Comparison of ENCODE assay signal across 18 cellular contexts in genomic region chr15:80957976-80958375, GRCh38. TPM values are rescaled to one million over a fixed set of nuclear protein-coding genes. Genes with fewer than 3 reads are reported as not detected.
DNase-seq lines count a peak whose midpoint lies in the region; ATAC-seq and TF ChIP-seq lines count a peak whose summit lies in the region.
"Had no signal": no experiment of that assay in that cellular context is flagged by ENCODE, and none has a peak within 500 bp of the region (broad histone marks: within the 10 kb centered on the region; RNA-seq: fewer than 3 reads in every experiment).

No MANE protein-coding gene starts in this region.

- no peaks in the 10 kb centered on the region for H3K9me2 ChIP-seq in GM23338 (ENCODE audit: insufficient read depth)

- H3K4me1 ChIP-seq in GM23338 (ENCODE audit: insufficient read depth) (peaks cover 12% of the 10 kb centered on the region), RWPE2 (ENCODE audit: insufficient read depth, poor library complexity, severe bottlenecking) (peaks cover 44% of the 10 kb centered on the region)
- H3K4me1 ChIP-seq: BE2C had no signal

- no peaks in the 10 kb centered on the region for H3F3A ChIP-seq in GM23338 (replicated peaks; ENCODE audit: low read depth)

- H3K4me3 Mint-ChIP-seq in GM23338: no peak overlapping the region
- H3K4me3 Mint-ChIP-seq: CD4-positive, CD25-positive, alpha-beta regulatory T cell had no signal

- H2AFZ ChIP-seq in GM23338: no peak overlapping the region

- no peaks in the 10 kb centered on the region for H3K9me3 Mint-ChIP-seq in GM23338

- H3K9me3 ChIP-seq in RWPE2 (ENCODE audit: severe bottlenecking): no peaks in the 10 kb centered on the region
- H3K9me3 ChIP-seq: BE2C, SJSA1 had no signal

- TF ChIP-seq CTCF in GM23338 (conservative IDR thresholded peaks at IDR 0.05; ENCODE audit: low read depth in 2 of 2) (no peak), RWPE2 (IDR thresholded peaks at IDR 0.05; ENCODE audit: poor library complexity, severe bottlenecking) (no peak)

- H3K4me1 Mint-ChIP-seq in GM23338: peaks cover 35% of the 10 kb centered on the region

- no peaks in the 10 kb centered on the region; the same call in 1 of the 2 replicates for H3K36me3 ChIP-seq in GM23338 (ENCODE audit: insufficient read depth)
- peaks cover 11% of the 10 kb centered on the region; the same call in 1 of the 2 replicates for H3K36me3 ChIP-seq in RWPE2 (ENCODE audit: low read depth)
- H3K36me3 ChIP-seq: SJSA1 had no signal

- no peaks in the 10 kb centered on the region; the same call in 1 of the 2 replicates for H4K20me1 ChIP-seq in GM23338 (replicated peaks; ENCODE audit: insufficient read depth)

- ATAC-seq in GM23338 (no peak), RWPE2 (ENCODE audit: low read depth) (no peak; the same call in 2 of the 3 replicates), GM21528 (IDR thresholded peaks at IDR 0.05; ENCODE audit: low FRiP score, unreplicated experiment) (no peak), HG03354 (IDR thresholded peaks at IDR 0.05; ENCODE audit: poor library complexity, severe bottlenecking, unreplicated experiment) (no peak)
- ATAC-seq: K562, Panc1 had no signal

- 0 out of 2 replicates have a peak overlapping the region, but pooled peaks have one; percentile 46 for H3K27ac Mint-ChIP-seq in GM23338

- H3K79me2 ChIP-seq in GM23338 (replicated peaks; ENCODE audit: insufficient read depth): no peaks in the 10 kb centered on the region; the same call in 1 of the 2 replicates

- H3K27me3 Mint-ChIP-seq in GM23338 (ENCODE audit: insufficient read depth, low read depth, poor library complexity): peaks cover 10% of the 10 kb centered on the region
- H3K27me3 Mint-ChIP-seq: CD4-positive, CD25-positive, alpha-beta regulatory T cell had no signal

- no peak for DNase-seq in GM23338 (ENCODE audit: low spot score)
- no peak for DNase-seq in RWPE2 (ENCODE audit: low spot score)
- DNase-seq in fibroblast of peridontal ligament (ENCODE audit: extremely low read depth): peak; percentile 25
- peak; percentile 67 for DNase-seq in putamen (ENCODE audit: low spot score)
- DNase-seq in AML-193 (lab: John Stamatoyannopoulos, UW): no peak
- DNase-seq: BE2C; CD4-positive, CD25-positive, alpha-beta regulatory T cell; EL; GF-D8; H7; NCI-H1105; NCI-H2029 treated with DMSO at 0.1 percent for 48 hours; NCI-H345 had no signal

- H3K27ac ChIP-seq in GM23338 (ENCODE audit: low read depth) (no peak overlapping the region), RWPE2 (ENCODE audit: poor library complexity, severe bottlenecking) (peak overlapping the region; percentile 41)
- H3K27ac ChIP-seq: SJSA1 had no signal

- H3K4me3 ChIP-seq in GM23338 (no peak overlapping the region), RWPE2 (ENCODE audit: severe bottlenecking) (no peak overlapping the region)
- H3K4me3 ChIP-seq: K562, SJSA1 had no signal

- no peaks in the 10 kb centered on the region for H3K27me3 ChIP-seq in GM23338 (ENCODE audit: insufficient read depth)
- no peaks in the 10 kb centered on the region for H3K27me3 ChIP-seq in RWPE2 (ENCODE audit: insufficient read depth, poor library complexity, severe bottlenecking)
- H3K27me3 ChIP-seq: BE2C, SJSA1 had no signal

- H3K4me2 ChIP-seq in GM23338: no peak overlapping the region

- H3K36me3 Mint-ChIP-seq in GM23338 (ENCODE audit: low read depth): peaks cover 26% of the 10 kb centered on the region

TF ChIP-seq in GM23338, 12 proteins besides CTCF, POLR2A, EP300 and RAD21 (continues in another document):
- TF ChIP-seq, protein P1, sequence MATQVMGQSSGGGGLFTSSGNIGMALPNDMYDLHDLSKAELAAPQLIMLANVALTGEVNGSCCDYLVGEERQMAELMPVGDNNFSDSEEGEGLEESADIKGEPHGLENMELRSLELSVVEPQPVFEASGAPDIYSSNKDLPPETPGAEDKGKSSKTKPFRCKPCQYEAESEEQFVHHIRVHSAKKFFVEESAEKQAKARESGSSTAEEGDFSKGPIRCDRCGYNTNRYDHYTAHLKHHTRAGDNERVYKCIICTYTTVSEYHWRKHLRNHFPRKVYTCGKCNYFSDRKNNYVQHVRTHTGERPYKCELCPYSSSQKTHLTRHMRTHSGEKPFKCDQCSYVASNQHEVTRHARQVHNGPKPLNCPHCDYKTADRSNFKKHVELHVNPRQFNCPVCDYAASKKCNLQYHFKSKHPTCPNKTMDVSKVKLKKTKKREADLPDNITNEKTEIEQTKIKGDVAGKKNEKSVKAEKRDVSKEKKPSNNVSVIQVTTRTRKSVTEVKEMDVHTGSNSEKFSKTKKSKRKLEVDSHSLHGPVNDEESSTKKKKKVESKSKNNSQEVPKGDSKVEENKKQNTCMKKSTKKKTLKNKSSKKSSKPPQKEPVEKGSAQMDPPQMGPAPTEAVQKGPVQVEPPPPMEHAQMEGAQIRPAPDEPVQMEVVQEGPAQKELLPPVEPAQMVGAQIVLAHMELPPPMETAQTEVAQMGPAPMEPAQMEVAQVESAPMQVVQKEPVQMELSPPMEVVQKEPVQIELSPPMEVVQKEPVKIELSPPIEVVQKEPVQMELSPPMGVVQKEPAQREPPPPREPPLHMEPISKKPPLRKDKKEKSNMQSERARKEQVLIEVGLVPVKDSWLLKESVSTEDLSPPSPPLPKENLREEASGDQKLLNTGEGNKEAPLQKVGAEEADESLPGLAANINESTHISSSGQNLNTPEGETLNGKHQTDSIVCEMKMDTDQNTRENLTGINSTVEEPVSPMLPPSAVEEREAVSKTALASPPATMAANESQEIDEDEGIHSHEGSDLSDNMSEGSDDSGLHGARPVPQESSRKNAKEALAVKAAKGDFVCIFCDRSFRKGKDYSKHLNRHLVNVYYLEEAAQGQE (IDR thresholded peaks at IDR 0.05; ENCODE audit: unreplicated experiment): no peak
- TF ChIP-seq ZNF114 (CRISPR knock-in tag; IDR thresholded peaks at IDR 0.05) (no peak), ETS1 (IDR thresholded peaks at IDR 0.05) (no peak), NANOG (IDR thresholded peaks at IDR 0.05; ENCODE audit: borderline replicate concordance) (no peak), CREB1 (CRISPR knock-in tag; IDR thresholded peaks at IDR 0.05; ENCODE audit: low read depth) (no peak), STAT1 (IDR thresholded peaks at IDR 0.05; ENCODE audit: unreplicated experiment) (no peak), ZNF331 (CRISPR knock-in tag; IDR thresholded peaks at IDR 0.05; ENCODE audit: low read depth) (no peak), POLR2AphosphoS5 (IDR thresholded peaks at IDR 0.05; ENCODE audit: low read depth) (no peak)

RNA-seq across cellular contexts. Expression of gene MESD, which starts 31.6 kb away (rescaled TPM):
- total RNA-seq in GM23338 (2014; rRNA removed; shearing (Covaris generic)): 21.1 and 25.6 TPM in 2 replicates
- 47.9 and 52.7 TPM in 2 replicates for polyA plus RNA-seq in GM23338 (2016; fragmentation: Nextera tagmentation; extraction: Ambion mirVana)

RNA-seq across cellular contexts. Expression of gene TLNRD1, which starts 42.7 kb away (rescaled TPM):
- 20.6 and 27.3 TPM in 2 replicates for total RNA-seq in GM23338 (2014; rRNA removed; shearing (Covaris generic))
- 6.7 and 8.0 TPM in 2 replicates for polyA plus RNA-seq in GM23338 (2016; fragmentation: Nextera tagmentation; extraction: Ambion mirVana)

Comparison
In these comparisons a context has a peak if more than half of its experiments do, and no peak if none do; other contexts are left out.
1. DNase-seq: peak in fibroblast of peridontal ligament (single experiment) and putamen (single experiment); none in GM23338 (single experiment), RWPE2 (single experiment) and AML-193 (0 of 2).